In the genomic region with DNA sequence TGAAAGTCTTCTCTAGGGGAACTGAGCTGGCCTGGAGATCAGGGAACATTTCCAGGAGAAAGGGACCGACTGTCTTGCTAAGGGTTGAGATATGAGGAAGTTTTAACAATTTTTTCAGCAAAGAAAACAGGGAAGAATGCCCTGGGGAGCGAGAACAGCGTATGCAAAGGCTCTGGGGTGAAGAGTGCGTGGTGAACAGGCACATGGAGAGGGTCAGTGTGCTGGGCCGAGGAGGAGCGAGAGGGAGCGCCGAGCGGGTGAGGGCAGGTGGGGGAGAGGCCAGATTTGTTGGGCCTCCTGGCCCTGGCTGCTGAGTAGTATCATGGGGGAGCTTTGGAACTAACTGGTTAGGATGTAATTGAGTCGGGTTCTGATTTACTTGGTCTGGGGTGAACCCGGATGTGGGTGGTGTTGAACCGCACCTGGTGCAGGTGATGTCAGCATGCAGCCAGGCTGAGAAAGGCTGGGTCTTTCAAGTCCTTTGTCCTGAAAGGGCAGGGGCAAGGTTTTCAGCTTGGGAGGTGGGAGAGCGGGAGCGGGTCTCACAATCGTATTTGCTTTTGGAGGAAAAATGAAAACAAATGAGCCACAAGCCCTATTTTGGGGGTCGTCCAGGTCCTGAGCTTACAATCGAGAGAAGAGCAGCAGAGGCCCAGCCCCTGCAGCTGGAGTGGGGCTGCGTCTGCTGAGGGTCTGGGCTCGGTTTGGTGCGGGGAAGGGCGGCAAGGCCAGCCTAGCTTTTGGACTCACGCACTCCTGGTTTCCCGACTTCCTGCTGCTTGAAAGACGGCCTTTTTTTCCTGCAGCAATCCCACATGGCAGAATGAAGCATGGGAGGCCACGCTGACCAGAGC, we compare ENCODE assay signal across 19 cellular contexts. TPM values are rescaled to one million over a fixed set of nuclear protein-coding genes. Genes with fewer than 3 reads are reported as not detected.
DNase-seq lines count a peak whose midpoint lies in the region; ATAC-seq and TF ChIP-seq lines count a peak whose summit lies in the region.
"Had no signal": no experiment of that assay in that cellular context is flagged by ENCODE, and none has a peak within 500 bp of the region (broad histone marks: within the 10 kb centered on the region; RNA-seq: fewer than 3 reads in every experiment).

No MANE protein-coding gene starts in this region.

- peaks cover 1% of the 10 kb centered on the region for H3K27me3 Mint-ChIP-seq in glutamatergic neuron (ENCODE audit: unreplicated experiment)

- H3K4me1 ChIP-seq in mucosa of descending colon (ENCODE audit: low read depth): peaks cover 8% of the 10 kb centered on the region
- H3K4me1 ChIP-seq in tibial nerve: peaks cover 0 to 43% (median 14%) of the 10 kb centered on the region in 4 donors
- H3K4me1 ChIP-seq: BE2C had no signal

- H3K36me3 Mint-ChIP-seq in glutamatergic neuron (ENCODE audit: unreplicated experiment): no peaks in the 10 kb centered on the region
- H3K36me3 Mint-ChIP-seq: activated naive CD8-positive, alpha-beta T cell had no signal

- peaks cover 36% of the 10 kb centered on the region for H3K4me1 Mint-ChIP-seq in glutamatergic neuron (ENCODE audit: low read depth, unreplicated experiment)

- H3K4me3 ChIP-seq in mucosa of descending colon: no peak overlapping the region
- H3K4me3 ChIP-seq in tibial nerve: no peak overlapping the region
- H3K4me3 ChIP-seq: GM12878 had no signal

- peak in 1 of 2 donors; percentile 29 for TF ChIP-seq EP300 in tibial nerve (IDR thresholded peaks at IDR 0.05)

- peak overlapping the region; percentile 39 for H3K27ac Mint-ChIP-seq in glutamatergic neuron (ENCODE audit: unreplicated experiment)
- H3K27ac Mint-ChIP-seq: activated naive CD8-positive, alpha-beta T cell; progenitor cell of endocrine pancreas had no signal

- peak overlapping the region; percentile 21 to 80 (median 58) for H3K27ac ChIP-seq in tibial nerve
- H3K27ac ChIP-seq: epithelial cell of prostate, KMS-11 had no signal

- H3K9me3 ChIP-seq in mucosa of descending colon (no peaks in the 10 kb centered on the region), tibial nerve (peaks cover 0 to 3% (median 0%) of the 10 kb centered on the region in 4 donors)
- H3K9me3 ChIP-seq: BE2C had no signal

- TF ChIP-seq CTCF in glutamatergic neuron (IDR thresholded peaks at IDR 0.05; ENCODE audit: partially characterized antibody, unreplicated experiment) (no peak), mucosa of descending colon (IDR thresholded peaks at IDR 0.05) (no peak), tibial nerve (IDR thresholded peaks at IDR 0.05) (no peak)

- peak; percentile 50 for ATAC-seq in mucosa of descending colon
- no peak for ATAC-seq in GM18861 (IDR thresholded peaks at IDR 0.05; ENCODE audit: unreplicated experiment)
- no peak for ATAC-seq in GM19455 (IDR thresholded peaks at IDR 0.05; ENCODE audit: unreplicated experiment)
- no peak for ATAC-seq in HG02642 (IDR thresholded peaks at IDR 0.05; ENCODE audit: poor library complexity, unreplicated experiment)
- ATAC-seq: GM12878 had no signal

- H3K36me3 ChIP-seq in mucosa of descending colon (ENCODE audit: low read depth) (no peaks in the 10 kb centered on the region), tibial nerve (no peaks in the 10 kb centered on the region)
- H3K36me3 ChIP-seq: BE2C had no signal

- no peak for TF ChIP-seq POLR2A in tibial nerve (IDR thresholded peaks at IDR 0.05)

- intact Hi-C loops in mucosa of descending colon (cut with DNase I, micrococcal nuclease): no loop called here

- peaks cover 5% of the 10 kb centered on the region for H3K9me3 Mint-ChIP-seq in glutamatergic neuron (ENCODE audit: unreplicated experiment)

- 40 to 43% methylated on average over 25 of the region's 25 CpGs for WGBS in tibial nerve, 2 donors

- DNase-seq in NCI-H69 (lab: John Stamatoyannopoulos, UW) (peak; percentile 13), glutamatergic neuron (no peak), mucosa of descending colon (no peak), tibial nerve (ENCODE audit: low spot score in 2 of 2) (no peak)
- no peak for DNase-seq in NK-92 treated with Interleukin-12 subunit alpha and Interleukin-12 subunit beta, amount 100 ng/mL, for 24 hours (lab: John Stamatoyannopoulos, UW)
- DNase-seq: activated CD4-positive, CD25-positive, alpha-beta regulatory T cell; BE2C; NCI-H526 treated with DMSO at 0.1 percent for 48 hours; stimulated activated CD4-positive, alpha-beta T cell treated with anti-CD3 and anti-CD28 coated beads, Interleukin-2, amount 100 ng/mL, for 48 hours had no signal

- peak overlapping the region; percentile 7 for H3K4me3 Mint-ChIP-seq in glutamatergic neuron (ENCODE audit: unreplicated experiment)
- H3K4me3 Mint-ChIP-seq: activated naive CD8-positive, alpha-beta T cell had no signal

- H3K27me3 ChIP-seq in tibial nerve: no peaks in the 10 kb centered on the region
- H3K27me3 ChIP-seq: BE2C had no signal

RNA-seq across cellular contexts. Expression of a gene that starts 11.1 kb away (rescaled TPM):
- 0.93 TPM for total RNA-seq in glutamatergic neuron (ENCODE audit: unreplicated experiment)
- 10 to 100 TPM in 2 of 3 donors, 1 to 10 TPM in 1; 7.5 to 30.5 (median 10.9) TPM for total RNA-seq in mucosa of descending colon
- total RNA-seq in tibial nerve: 1 to 10 TPM; 3.5 to 4.6 (median 4.2) TPM
- total RNA-seq: Daoy, GM12878 had no signal

RNA-seq across cellular contexts. Expression of a gene that starts 43.7 kb away (rescaled TPM):
- total RNA-seq in glutamatergic neuron (ENCODE audit: unreplicated experiment) (not detected), mucosa of descending colon (not detected), tibial nerve (under 1 TPM in 1 of 4 donors, not detected in 3; 0.30 TPM)
- total RNA-seq: cerebellum, Daoy, GM12878, progenitor cell of endocrine pancreas had no signal
